ENCODE assay signal across 8 cellular contexts in the genomic region with DNA sequence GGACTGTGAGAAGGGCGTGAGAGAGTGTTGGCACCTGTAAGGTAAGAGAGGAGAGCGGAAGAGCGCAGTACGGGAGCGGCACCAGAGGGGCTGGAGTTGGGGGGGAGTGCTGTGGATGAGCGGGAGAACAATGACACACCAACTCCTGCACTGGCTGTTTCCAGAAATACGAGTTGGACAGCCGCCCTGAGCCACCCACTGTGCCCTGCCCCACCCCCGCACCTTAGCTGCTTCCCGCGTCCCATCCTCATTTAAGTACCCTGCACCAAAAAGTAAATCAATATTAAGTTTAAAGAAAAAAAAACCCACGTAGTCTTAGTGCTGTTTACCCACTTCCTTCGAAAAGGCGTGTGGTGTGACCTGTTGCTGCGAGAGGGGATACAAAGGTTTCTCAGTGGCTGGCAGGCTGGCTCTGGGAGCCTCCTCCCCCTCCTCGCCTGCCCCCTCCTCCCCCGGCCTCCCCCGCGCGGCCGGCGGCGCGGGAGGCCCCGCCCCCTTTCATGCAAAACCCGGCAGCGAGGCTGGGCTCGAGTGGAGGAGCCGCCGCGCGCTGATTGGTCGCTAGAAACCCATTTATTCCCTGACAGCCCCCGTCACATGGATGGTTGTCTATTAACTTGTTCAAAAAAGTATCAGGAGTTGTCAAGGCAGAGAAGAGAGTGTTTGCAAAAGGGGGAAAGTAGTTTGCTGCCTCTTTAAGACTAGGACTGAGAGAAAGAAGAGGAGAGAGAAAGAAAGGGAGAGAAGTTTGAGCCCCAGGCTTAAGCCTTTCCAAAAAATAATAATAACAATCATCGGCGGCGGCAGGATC. TPM values are rescaled to one million over a fixed set of nuclear protein-coding genes. Genes with fewer than 3 reads are reported as not detected.
DNase-seq lines count a peak whose midpoint lies in the region; ATAC-seq and TF ChIP-seq lines count a peak whose summit lies in the region.

Gene SOX2 (plus strand): TSS at position 601 of the 811 bp plus-strand sequence. CDS start 436 bp downstream, outside the sequence.

- WGBS in ectodermal cell, 2 experiments: 1% methylated on average over 31 to 37 of the region's 37 CpGs

- H3K27ac ChIP-seq in ectodermal cell (ENCODE audit: insufficient read depth, low read depth, low read length, poor library complexity, severe bottlenecking): peak within 1 kb of the TSS; percentile 96
- no peak within 1 kb of the TSS for H3K27ac ChIP-seq in lower lobe of right lung
- peak within 1 kb of the TSS; percentile 85 for H3K27ac ChIP-seq in temporal lobe (ENCODE audit: low read depth, low read length)
- no peak within 1 kb of the TSS for H3K27ac ChIP-seq in uterus

- peaks cover 36% of the 10 kb centered on the region for H3K4me1 ChIP-seq in ectodermal cell (ENCODE audit: control insufficient read depth, insufficient read depth, low read length)
- peaks cover 25% of the 10 kb centered on the region for H3K4me1 ChIP-seq in lower lobe of right lung
- peaks cover 0 to 12% of the 10 kb centered on the region in 2 donors for H3K4me1 ChIP-seq in uterus

- TF ChIP-seq CTCF in GM12875 (IDR thresholded peaks at IDR 0.05; ENCODE audit: borderline replicate concordance, insufficient read depth, low read depth, low read length) (no peak), lower lobe of right lung (IDR thresholded peaks at IDR 0.05) (no peak), uterus (IDR thresholded peaks at IDR 0.05) (no peak)

- H3K9me3 ChIP-seq in ectodermal cell (ENCODE audit: control insufficient read depth, low read length) (no peaks in the 10 kb centered on the region), lower lobe of right lung (no peaks in the 10 kb centered on the region), uterus (no peaks in the 10 kb centered on the region)

- no peak for TF ChIP-seq POLR2A in uterus (IDR thresholded peaks at IDR 0.05)

- ATAC-seq in lower lobe of right lung (peak; percentile 87 to 88), HG02973 (IDR thresholded peaks at IDR 0.05; ENCODE audit: unreplicated experiment) (no peak)

- intact Hi-C loops in lower lobe of right lung (cut with DNase I) (loop anchor here (5.0 kb wide), 1 partner anchor 546 kb away; no protein-coding TSS in a partner anchor), uterus (cut with DNase I; ENCODE audit: low total_unique reads) (no loop called here)

- peak within 1 kb of the TSS; percentile 41 for H3K4me3 ChIP-seq in GM12875 (ENCODE audit: low read depth, low read length)
- peak within 1 kb of the TSS; percentile 97 for H3K4me3 ChIP-seq in ectodermal cell (ENCODE audit: insufficient read depth, low read depth, low read length)
- H3K4me3 ChIP-seq in lower lobe of right lung: peak within 1 kb of the TSS; percentile 38
- peak within 1 kb of the TSS in 1 of 2 donors; percentile 25 for H3K4me3 ChIP-seq in uterus

- H3K27me3 ChIP-seq in ectodermal cell (ENCODE audit: control insufficient read depth, insufficient read depth, low read length, poor library complexity, severe bottlenecking) (peaks cover 12% of the 10 kb centered on the region), lower lobe of right lung (ENCODE audit: low read depth) (peaks cover 99% of the 10 kb centered on the region), uterus (peaks cover 53 to 91% of the 10 kb centered on the region in 2 donors)

- H3K36me3 ChIP-seq in ectodermal cell (ENCODE audit: control insufficient read depth, insufficient read depth, low read length): peaks cover 11% of the 10 kb centered on the region
- no peaks in the 10 kb centered on the region for H3K36me3 ChIP-seq in lower lobe of right lung
- H3K36me3 ChIP-seq in uterus: no peaks in the 10 kb centered on the region

- peak; percentile 21 for DNase-seq in LHCN-M2 (ENCODE audit: low read depth)
- peak; percentile 63 for DNase-seq in RPMI7951 (ENCODE audit: low read depth)
- DNase-seq in lower lobe of right lung: peak; percentile 74
- DNase-seq in uterus: no peak

RNA-seq across cellular contexts. Expression of gene SOX2, which starts in this region (rescaled TPM):
- not detected in 2 replicates for total RNA-seq in LHCN-M2 (2014; rRNA removed)
- polyA plus RNA-seq in LHCN-M2 (2012): not detected
- 0.88 and 0.96 TPM in 2 replicates for total RNA-seq in RPMI7951 (2014; rRNA removed; shearing (Covaris generic))
- polyA plus RNA-seq in ectodermal cell (2013, experiment 1 of 4): 253 TPM
- polyA plus RNA-seq in ectodermal cell (2013, experiment 2 of 4): 302 TPM
- 273 TPM for polyA plus RNA-seq in ectodermal cell (2013, experiment 3 of 4)
- 302 TPM for polyA plus RNA-seq in ectodermal cell (2013, experiment 4 of 4)
- total RNA-seq in lower lobe of right lung: 4.0 TPM
- 72.0 TPM for total RNA-seq in temporal lobe
- total RNA-seq in uterus: under 1 TPM in 2 of 4 donors, not detected in 2; 0.18 to 0.35 TPM

Comparison
In these comparisons a context has a peak if more than half of its experiments do, and no peak if none do; other contexts are left out.
1. RNA of gene SOX2 (total RNA-seq): 72.0 TPM in temporal lobe (single experiment); 4.0 TPM in lower lobe of right lung (single experiment), 0.88 to 0.96 TPM in RPMI7951, 0.18 to 0.35 TPM in uterus and not detected in LHCN-M2; every median in the first group is over 10 times any median in the second.
2. Peak in DNase-seq in LHCN-M2; RNA of the gene not detected or under 1 TPM.
3. Peak in DNase-seq in RPMI7951; RNA of the gene not detected or under 1 TPM.
4. H3K27ac ChIP-seq: peak in ectodermal cell (single experiment) and temporal lobe (single experiment); none in lower lobe of right lung (single experiment) and uterus (0 of 2).